ENCODE assay signal across 8 cellular contexts in genomic region chr17:43024407-43025289, GRCh38. TPM values are rescaled to one million over a fixed set of nuclear protein-coding genes. Genes with fewer than 3 reads are reported as not detected.
DNase-seq lines count a peak whose midpoint lies in the region; ATAC-seq and TF ChIP-seq lines count a peak whose summit lies in the region.

TSS of gene RND2 (plus strand) at chr17:43025231. CDS start at chr17:43025348, 117 bp downstream.

- H3K79me2 ChIP-seq in KMS-11 (ENCODE audit: insufficient read depth, low read depth), result no peaks in the 10 kb centered on the region

- peak; percentile 93 for DNase-seq in GM04504 (ENCODE audit: low read depth)
- peak; percentile 76 to 93 (median 90) for DNase-seq in Peyer's patch
- peak; percentile 78 to 82 for DNase-seq in activated T-cell treated with anti-CD3 and anti-CD28 coated beads, Interleukin-2, amount 50 U/mL, for 72 hours
- peak; percentile 44 for DNase-seq in esophagus squamous epithelium (lab: John Stamatoyannopoulos, UW)
- DNase-seq in stimulated activated CD8-positive, alpha-beta memory T cell treated with anti-CD3 and anti-CD28 coated beads, Interleukin-4, amount 100 ng/mL, for 1 hour (ENCODE audit: low read depth in 2 of 2, low spot score in 1 of 2), result peak; percentile 41 to 68

- no peaks in the 10 kb centered on the region for H4K20me1 ChIP-seq in KMS-11 (ENCODE audit: insufficient read depth)

- H3K27me3 ChIP-seq in KMS-11 (ENCODE audit: insufficient read depth, low read depth), result no peaks in the 10 kb centered on the region
- no peaks in the 10 kb centered on the region for H3K27me3 ChIP-seq in Peyer's patch
- no peaks in the 10 kb centered on the region for H3K27me3 ChIP-seq in esophagus squamous epithelium
- H3K27me3 ChIP-seq in mucosa of stomach (ENCODE audit: control insufficient read depth, insufficient read depth, low read length), result no peaks in the 10 kb centered on the region

- H3K4me1 ChIP-seq in KMS-11 (ENCODE audit: low read depth, poor library complexity, severe bottlenecking) (peaks cover 7% of the 10 kb centered on the region), Peyer's patch (peaks cover 0 to 25% (median 5%) of the 10 kb centered on the region in 4 donors), esophagus squamous epithelium (peaks cover 18 to 45% (median 20%) of the 10 kb centered on the region in 3 donors), mucosa of stomach (ENCODE audit: control insufficient read depth, insufficient read depth, low read length) (peaks cover 25% of the 10 kb centered on the region)

- H3K4me3 Mint-ChIP-seq in activated T-cell treated with anti-CD3 and anti-CD28 coated beads, Interleukin-2, amount 50 U/mL, for 72 hours, result peak within 1 kb of the TSS; percentile 82 to 96

- H3K4me2 ChIP-seq in KMS-11, result peak within 1 kb of the TSS; percentile 96

- 0 to 1% methylated on average over 3 to 11 of the region's 61 CpGs for WGBS in esophagus squamous epithelium, 2 donors

- H2AFZ ChIP-seq in KMS-11 (ENCODE audit: low read depth), result peak within 1 kb of the TSS; percentile 92

- H3K9ac ChIP-seq in KMS-11 (peak within 1 kb of the TSS; percentile 89), mucosa of stomach (ENCODE audit: low read length) (peak within 1 kb of the TSS; percentile 68)

- intact Hi-C loops in esophagus squamous epithelium (cut with DNase I), result loop anchor here (10.0 kb wide), 1 partner anchor 100 kb away; the partner anchor contains the start of gene BRCA1

- no peaks in the 10 kb centered on the region for H3K36me3 Mint-ChIP-seq in activated T-cell treated with anti-CD3 and anti-CD28 coated beads, Interleukin-2, amount 50 U/mL, for 72 hours (ENCODE audit: insufficient read depth in 2 of 2)

- H3K27ac ChIP-seq in KMS-11 (peak within 1 kb of the TSS; percentile 87), Peyer's patch (peak within 1 kb of the TSS; percentile 34 to 74 (median 72)), esophagus squamous epithelium (peak within 1 kb of the TSS; percentile 48 to 87 (median 76))

- no peaks in the 10 kb centered on the region for H3K9me3 Mint-ChIP-seq in activated T-cell treated with anti-CD3 and anti-CD28 coated beads, Interleukin-2, amount 50 U/mL, for 72 hours

- TF ChIP-seq CTCF in KMS-11 (conservative IDR thresholded peaks at IDR 0.05; ENCODE audit: low read depth, low read length) (peak; percentile 65), Peyer's patch (IDR thresholded peaks at IDR 0.05) (peak; percentile 55 to 68 (median 64)), esophagus squamous epithelium (IDR thresholded peaks at IDR 0.05) (peak; percentile 50 to 82 (median 71))

- peak; percentile 61 for ATAC-seq in activated T-cell treated with anti-CD3 and anti-CD28 coated beads, Interleukin-2, amount 50 U/mL, for 72 hours (replicated peaks in 1 of 2)
- no peak for ATAC-seq in HG02852 (IDR thresholded peaks at IDR 0.05; ENCODE audit: unreplicated experiment)

- H3K36me3 ChIP-seq in KMS-11 (ENCODE audit: insufficient read depth) (no peaks in the 10 kb centered on the region), Peyer's patch (no peaks in the 10 kb centered on the region), esophagus squamous epithelium (no peaks in the 10 kb centered on the region), mucosa of stomach (ENCODE audit: control insufficient read depth, insufficient read depth, low read length) (no peaks in the 10 kb centered on the region)

- H3K4me1 Mint-ChIP-seq in activated T-cell treated with anti-CD3 and anti-CD28 coated beads, Interleukin-2, amount 50 U/mL, for 72 hours (ENCODE audit: low read depth), result peaks cover 19% of the 10 kb centered on the region

- TF ChIP-seq POLR2A in Peyer's patch (IDR thresholded peaks at IDR 0.05) (no peak), esophagus squamous epithelium (IDR thresholded peaks at IDR 0.05) (no peak)

- peaks cover 9% of the 10 kb centered on the region for H3K27me3 Mint-ChIP-seq in activated T-cell treated with anti-CD3 and anti-CD28 coated beads, Interleukin-2, amount 50 U/mL, for 72 hours (ENCODE audit: low read depth)

- H3K27ac Mint-ChIP-seq in activated T-cell treated with anti-CD3 and anti-CD28 coated beads, Interleukin-2, amount 50 U/mL, for 72 hours, result peak within 1 kb of the TSS; percentile 64

- H3K9me3 ChIP-seq in Peyer's patch (no peaks in the 10 kb centered on the region), esophagus squamous epithelium (no peaks in the 10 kb centered on the region), mucosa of stomach (ENCODE audit: control insufficient read depth, low read length) (no peaks in the 10 kb centered on the region)

- H3K4me3 ChIP-seq in KMS-11 (IDR thresholded peaks at IDR 0.05; ENCODE audit: insufficient read depth, low read depth, low read length), result no peak within 1 kb of the TSS
- H3K4me3 ChIP-seq in Peyer's patch, result peak within 1 kb of the TSS; percentile 47 to 69 (median 57)
- peak within 1 kb of the TSS; percentile 35 to 80 (median 60) for H3K4me3 ChIP-seq in esophagus squamous epithelium
- H3K4me3 ChIP-seq in mucosa of stomach (ENCODE audit: low read length), result peak within 1 kb of the TSS; percentile 51

RNA-seq across cellular contexts. Expression of gene RND2, which starts in this region (rescaled TPM):
- total RNA-seq in Peyer's patch (1 to 10 TPM in 1 of 4 donors, under 1 TPM in 3; 0.27 to 1.7 (median 0.32) TPM), esophagus squamous epithelium (under 1 TPM in 3 of 4 donors, not detected in 1; 0.30 to 0.76 (median 0.53) TPM)
- not detected for total RNA-seq in activated T-cell treated with anti-CD3 and anti-CD28 coated beads, Interleukin-2, amount 50 U/mL, for 72 hours

Comparison
In these comparisons a context has a peak if more than half of its experiments do, and no peak if none do; other contexts are left out.
1. Peak in DNase-seq and ATAC-seq in activated T-cell treated with anti-CD3 and anti-CD28 coated beads, Interleukin-2, amount 50 U/mL, for 72 hours; RNA of the gene not detected or under 1 TPM.
2. Peak in DNase-seq, H3K4me3 ChIP-seq and H3K27ac ChIP-seq in esophagus squamous epithelium; RNA of the gene not detected or under 1 TPM.